ENCODE assay signal across 16 cellular contexts in genomic region chr12:47228802-47229201, GRCh38.
"Had no signal": no experiment of that assay in that cellular context is flagged by ENCODE, and none has a peak within 500 bp of the region (broad histone marks: within the 10 kb centered on the region; RNA-seq: fewer than 3 reads in every experiment).

No MANE protein-coding gene starts in this region.

- H3K27ac ChIP-seq: body of pancreas, hepatocyte, lower lobe of right lung, skin epidermis had no signal

- H3K27me3 ChIP-seq: body of pancreas, hepatocyte had no signal

- ATAC-seq: body of pancreas, lower lobe of right lung had no signal

- H3K27me3 Mint-ChIP-seq: activated CD4-positive, alpha-beta memory T cell treated with anti-CD3 and anti-CD28 coated beads for 36 hours had no signal

- FAIRE-seq: TTC549 had no signal

- H3K36me3 ChIP-seq: lower lobe of right lung had no signal

- H3K4me3 ChIP-seq: body of pancreas, hepatocyte, lower lobe of right lung, skin epidermis had no signal

- H3K9me3 Mint-ChIP-seq: activated CD4-positive, alpha-beta memory T cell treated with anti-CD3 and anti-CD28 coated beads for 36 hours; endodermal cell; stimulated activated effector memory CD8-positive, alpha-beta T cell treated with anti-CD3 and anti-CD28 coated beads, Interleukin-12 subunit alpha, Interleukin-12 subunit beta, amount 100 ng/mL, for 72 hours had no signal

- H3K4me3 Mint-ChIP-seq: endodermal cell; stimulated activated effector memory CD8-positive, alpha-beta T cell treated with anti-CD3 and anti-CD28 coated beads, Interleukin-12 subunit alpha, Interleukin-12 subunit beta, amount 100 ng/mL, for 72 hours had no signal

- H3K27ac Mint-ChIP-seq: endodermal cell had no signal

- H3K9me3 ChIP-seq: body of pancreas, lower lobe of right lung, SK-N-SH had no signal

- H3K9ac ChIP-seq: SK-N-SH had no signal

- DNase-seq: activated CD4-positive, alpha-beta memory T cell treated with anti-CD3 and anti-CD28 coated beads for 36 hours; activated effector memory CD4-positive, alpha-beta T cell treated with anti-CD3 and anti-CD28 coated beads, Interleukin-2, amount 50 U/mL, for 16 hours; amniotic stem cell; body of pancreas; dermis blood vessel endothelial cell; endodermal cell; lower lobe of right lung; midbrain; posterior cingulate gyrus; Right ventricle myocardium superior; SK-N-SH; trophoblast cell had no signal
